Comparison of ENCODE assay signal across 19 cellular contexts in genomic region chr5:167511276-167511675, GRCh38.
DNase-seq lines count a peak whose midpoint lies in the region; ATAC-seq and TF ChIP-seq lines count a peak whose summit lies in the region.
"Had no signal": no experiment of that assay in that cellular context is flagged by ENCODE, and none has a peak within 500 bp of the region (broad histone marks: within the 10 kb centered on the region; RNA-seq: fewer than 3 reads in every experiment).

No MANE protein-coding gene starts in this region.

- peaks cover 1% of the 10 kb centered on the region for H3K27me3 Mint-ChIP-seq in GM23338 (ENCODE audit: insufficient read depth, low read depth, poor library complexity)
- H3K27me3 Mint-ChIP-seq: CD8-positive, alpha-beta memory T cell had no signal

- H3K36me3 ChIP-seq in GM23338 (ENCODE audit: insufficient read depth), result no peaks in the 10 kb centered on the region
- no peaks in the 10 kb centered on the region for H3K36me3 ChIP-seq in HUES64 (ENCODE audit: insufficient read depth, low read length)
- H3K36me3 ChIP-seq in vagina, result no peaks in the 10 kb centered on the region
- H3K36me3 ChIP-seq: BLaER1 had no signal

- no peak overlapping the region; the same call in 1 of the 2 replicates for H3K9ac ChIP-seq in HUES64 (ENCODE audit: low read depth, low read length)
- H3K9ac ChIP-seq: BLaER1 had no signal

- H3K79me2 ChIP-seq in GM23338 (replicated peaks; ENCODE audit: insufficient read depth), result no peaks in the 10 kb centered on the region

- no peaks in the 10 kb centered on the region for H3K36me3 Mint-ChIP-seq in GM23338 (ENCODE audit: low read depth)
- H3K36me3 Mint-ChIP-seq: CD8-positive, alpha-beta memory T cell had no signal

- no peak overlapping the region for H3K4me3 ChIP-seq in GM23338
- 0 out of 2 replicates have a peak overlapping the region, but pooled peaks have one; percentile 12 for H3K4me3 ChIP-seq in HUES64 (ENCODE audit: low read length)
- H3K4me3 ChIP-seq in vagina, result no peak overlapping the region
- H3K4me3 ChIP-seq: BLaER1 had no signal

- TF ChIP-seq POLR2A in GM18505 (IDR thresholded peaks at IDR 0.05; ENCODE audit: borderline replicate concordance, extremely low read depth, insufficient read depth, insufficient read length), result no peak
- TF ChIP-seq POLR2A in vagina (IDR thresholded peaks at IDR 0.05), result no peak

- peaks cover 28% of the 10 kb centered on the region for H3K4me1 ChIP-seq in GM23338 (ENCODE audit: insufficient read depth)
- H3K4me1 ChIP-seq in HUES64 (ENCODE audit: insufficient read depth, low read length), result peaks cover 22% of the 10 kb centered on the region
- no peaks in the 10 kb centered on the region for H3K4me1 ChIP-seq in vagina
- H3K4me1 ChIP-seq: Caco-2 had no signal

- no peaks in the 10 kb centered on the region for H4K20me1 ChIP-seq in GM23338 (replicated peaks; ENCODE audit: insufficient read depth)
- H4K20me1 ChIP-seq: BLaER1 had no signal

- WGBS in HUES64, result 13% methylated on average over 1 of the region's 1 CpG

- peak overlapping the region; percentile 31 for H3K4me2 ChIP-seq in GM23338
- H3K4me2 ChIP-seq: BLaER1 had no signal

- ATAC-seq in GM23338, result peak; percentile 99
- no peak for ATAC-seq in GM18505 (IDR thresholded peaks at IDR 0.05; ENCODE audit: unreplicated experiment)
- ATAC-seq in HG03378 (IDR thresholded peaks at IDR 0.05; ENCODE audit: unreplicated experiment), result no peak
- ATAC-seq: HCT116 had no signal

- H2AFZ ChIP-seq in GM23338, result no peak overlapping the region

- H3F3A ChIP-seq in GM23338 (replicated peaks; ENCODE audit: low read depth), result no peaks in the 10 kb centered on the region

- no peak overlapping the region for H3K4me3 Mint-ChIP-seq in GM23338
- H3K4me3 Mint-ChIP-seq: CD8-positive, alpha-beta memory T cell had no signal

- TF ChIP-seq CTCF in GM23338 (conservative IDR thresholded peaks at IDR 0.05; ENCODE audit: low read depth in 2 of 2) (no peak), vagina (IDR thresholded peaks at IDR 0.05) (no peak)

- intact Hi-C loops in vagina (cut with DNase I) (no loop called here), posterior vena cava (cut with DNase I) (no loop called here)

- H3K4me1 Mint-ChIP-seq in GM23338, result peaks cover 42% of the 10 kb centered on the region
- H3K4me1 Mint-ChIP-seq: CD8-positive, alpha-beta memory T cell had no signal

- H3K27me3 ChIP-seq in GM23338 (ENCODE audit: insufficient read depth) (no peaks in the 10 kb centered on the region), HUES64 (ENCODE audit: insufficient read depth, low read length) (no peaks in the 10 kb centered on the region), vagina (no peaks in the 10 kb centered on the region)
- H3K27me3 ChIP-seq: BLaER1 had no signal

- DNase-seq in GM23338 (ENCODE audit: low spot score), result peak; percentile 81
- peak; percentile 76 for DNase-seq in iPS DF 19.7 (ENCODE audit: low read depth, low spot score)
- DNase-seq in iPS-NIHi11 (ENCODE audit: low spot score), result peak; percentile 25
- DNase-seq in vagina (ENCODE audit: extremely low spot score in 2 of 2), result no peak
- no peak for DNase-seq in posterior vena cava (ENCODE audit: low spot score)
- DNase-seq: 8988T; AML-193; Caco-2; CD8-positive, alpha-beta memory T cell; DND-41; GF-D8; GOT3; IMR-90; KBM-7 had no signal

- H3K27ac Mint-ChIP-seq in GM23338, result peak overlapping the region; percentile 88
- H3K27ac Mint-ChIP-seq: CD8-positive, alpha-beta memory T cell had no signal

- H3K9me3 Mint-ChIP-seq in GM23338, result no peaks in the 10 kb centered on the region

- H3K27ac ChIP-seq in GM23338 (ENCODE audit: low read depth) (peak overlapping the region; percentile 70), HUES64 (ENCODE audit: low read depth, low read length) (peak overlapping the region; percentile 59), vagina (no peak overlapping the region)
- H3K27ac ChIP-seq: BLaER1 had no signal

- H3K9me3 ChIP-seq in HUES64 (ENCODE audit: insufficient read depth, low read depth, low read length) (no peaks in the 10 kb centered on the region), vagina (no peaks in the 10 kb centered on the region)
- H3K9me3 ChIP-seq: BLaER1, Caco-2 had no signal

- no peaks in the 10 kb centered on the region for H3K9me2 ChIP-seq in GM23338 (ENCODE audit: insufficient read depth)

TF ChIP-seq in GM23338, 12 proteins besides CTCF, POLR2A, EP300 and RAD21 (continues in another document):
- TF ChIP-seq ETS1 (IDR thresholded peaks at IDR 0.05), result no peak
- peak; percentile 90 for TF ChIP-seq ZNF462 (CRISPR knock-in tag; IDR thresholded peaks at IDR 0.05)
- TF ChIP-seq ZNF331 (CRISPR knock-in tag; IDR thresholded peaks at IDR 0.05; ENCODE audit: low read depth), result no peak
- no peak for TF ChIP-seq ZNF114 (CRISPR knock-in tag; IDR thresholded peaks at IDR 0.05)
- TF ChIP-seq JUNB (IDR thresholded peaks at IDR 0.05; ENCODE audit: unreplicated experiment), result no peak
- TF ChIP-seq POLR2AphosphoS5 (IDR thresholded peaks at IDR 0.05; ENCODE audit: low read depth), result no peak
- TF ChIP-seq EZH2phosphoT487 (IDR thresholded peaks at IDR 0.05; ENCODE audit: unreplicated experiment), result no peak
- no peak for TF ChIP-seq STAT1 (IDR thresholded peaks at IDR 0.05; ENCODE audit: unreplicated experiment)
- no peak for TF ChIP-seq EZH2 (IDR thresholded peaks at IDR 0.05; ENCODE audit: low read depth, unreplicated experiment)

Comparison
In these comparisons a context has a peak if more than half of its experiments do, and no peak if none do; other contexts are left out.
1. DNase-seq: peak in GM23338 (single experiment), iPS DF 19.7 (single experiment) and iPS-NIHi11 (single experiment); none in vagina (0 of 2) and posterior vena cava (single experiment).